22 cellular contexts compared by ENCODE assay signal in genomic region chr12:50104614-50105366, GRCh38. TPM values are rescaled to one million over a fixed set of nuclear protein-coding genes. Genes with fewer than 3 reads are reported as not detected.
DNase-seq lines count a peak whose midpoint lies in the region; ATAC-seq and TF ChIP-seq lines count a peak whose summit lies in the region.
"Had no signal": no experiment of that assay in that cellular context is flagged by ENCODE, and none has a peak within 500 bp of the region (broad histone marks: within the 10 kb centered on the region; RNA-seq: fewer than 3 reads in every experiment).

No MANE protein-coding gene starts in this region.

- TF ChIP-seq POLR2A in breast epithelium (IDR thresholded peaks at IDR 0.05) (no peak), testis (IDR thresholded peaks at IDR 0.05) (no peak), esophagus squamous epithelium (IDR thresholded peaks at IDR 0.05) (no peak)

- intact Hi-C loops in breast epithelium (cut with DNase I; ENCODE audit: low total_unique reads) (no loop called here), mammary epithelial cell (cut with micrococcal nuclease) (no loop called here), testis (cut with DNase I; ENCODE audit: low total_unique reads) (loop anchor here (10.0 kb wide), 1 partner anchor 70 kb away; no protein-coding TSS in a partner anchor), esophagus squamous epithelium (cut with DNase I) (no loop called here)
- intact Hi-C loops in activated CD4-positive, alpha-beta T cell treated with anti-CD3 and anti-CD28 coated beads for 36 hours (cut with DNase I, micrococcal nuclease): no loop called here

- H4K20me1 ChIP-seq in mammary epithelial cell (ENCODE audit: insufficient read depth, low read length) (no peaks in the 10 kb centered on the region), osteoblast (ENCODE audit: insufficient read depth, low read length) (no peaks in the 10 kb centered on the region), Karpas-422 (ENCODE audit: insufficient read depth, low read depth, low read length) (no peaks in the 10 kb centered on the region)

- 62% methylated on average over 3 of the region's 11 CpGs for WGBS in mammary epithelial cell (ENCODE audit: low coverage, missing lambda C conversion rate)
- 84 to 90% methylated on average over 10 to 11 of the region's 11 CpGs for WGBS in testis, 2 donors
- 59 to 87% methylated on average over 4 to 7 of the region's 11 CpGs for WGBS in esophagus squamous epithelium, 2 donors

- H3K4me1 Mint-ChIP-seq in activated CD4-positive, alpha-beta T cell treated with anti-CD3 and anti-CD28 coated beads for 36 hours: no peaks in the 10 kb centered on the region

- H3K27ac Mint-ChIP-seq in activated CD4-positive, alpha-beta T cell treated with anti-CD3 and anti-CD28 coated beads for 36 hours: no peak overlapping the region
- H3K27ac Mint-ChIP-seq: activated naive CD8-positive, alpha-beta T cell treated with anti-CD3 and anti-CD28 coated beads, Interleukin-2, amount 10 ng/mL, durations not matched to agents 7 days and 5 days; endodermal cell had no signal

- H3K36me3 Mint-ChIP-seq in activated CD4-positive, alpha-beta T cell treated with anti-CD3 and anti-CD28 coated beads for 36 hours (ENCODE audit: low read depth): peaks cover 13% of the 10 kb centered on the region

- in situ Hi-C loops in mammary epithelial cell (cut with MboI; ENCODE audit: low sequenced_read_pairs in 2 of 2): no loop called here

- BruUV-seq in mammary epithelial cell (replicated peaks; lab: Mats Ljungman, UMichigan): no TSS peak

- no peaks in the 10 kb centered on the region for H3K9me2 ChIP-seq in Karpas-422 (replicated peaks; ENCODE audit: insufficient read depth, low read length)

- peak overlapping the region in 1 of 3 donors; percentile 3 for H3K4me3 ChIP-seq in breast epithelium
- no peak overlapping the region for H3K4me3 ChIP-seq in mammary epithelial cell (replicated peaks in 1 of 3; ENCODE audit: insufficient read depth in 1 of 3, low read depth in 2 of 3, low read length in 3 of 3)
- no peak overlapping the region for H3K4me3 ChIP-seq in osteoblast (ENCODE audit: insufficient read depth, low read length)
- no peak overlapping the region for H3K4me3 ChIP-seq in testis
- no peak overlapping the region for H3K4me3 ChIP-seq in Karpas-422 (ENCODE audit: low read length)
- H3K4me3 ChIP-seq in esophagus squamous epithelium: no peak overlapping the region
- H3K4me3 ChIP-seq: BLaER1, cardiac muscle cell, GM12878, transverse colon had no signal

- DNase-seq in breast epithelium (ENCODE audit: low spot score in 2 of 2) (no peak), mammary epithelial cell (no peak), kidney tubule cell (ENCODE audit: low spot score) (peak; percentile 38), osteoblast (ENCODE audit: insufficient read length, low spot score, missing footprints) (peak; percentile 47), testis (peak; percentile 54), Karpas-422 (no peak), esophagus squamous epithelium (lab: John Stamatoyannopoulos, UW) (no peak)
- no peak for DNase-seq in activated CD4-positive, alpha-beta T cell treated with anti-CD3 and anti-CD28 coated beads for 36 hours
- DNase-seq: activated naive CD8-positive, alpha-beta T cell treated with anti-CD3 and anti-CD28 coated beads, Interleukin-2, amount 10 ng/mL, durations not matched to agents 7 days and 5 days; endodermal cell; MM.1S; NCI-H187 treated with DMSO at 0.1 percent for 48 hours; NCI-H446; NK-92 treated with Interleukin-12 subunit alpha and Interleukin-12 subunit beta, amount 100 ng/mL, for 24 hours; stimulated activated CD4-positive, alpha-beta T cell treated with anti-CD3 and anti-CD28 coated beads, Interleukin-4, amount 100 ng/mL, for 4 hours; stimulated activated CD8-positive, alpha-beta memory T cell treated with anti-CD3 and anti-CD28 coated beads, Interleukin-4, amount 100 ng/mL, for 48 hours; transverse colon had no signal

- H3K27ac ChIP-seq in breast epithelium (peak overlapping the region; percentile 20 to 64), mammary epithelial cell (ENCODE audit: insufficient read depth, low read depth, low read length) (no peak overlapping the region), osteoblast (ENCODE audit: low read depth, low read length) (no peak overlapping the region), testis (no peak overlapping the region), Karpas-422 (ENCODE audit: low read length) (no peak overlapping the region), esophagus squamous epithelium (no peak overlapping the region)
- H3K27ac ChIP-seq: transverse colon, WERI-Rb-1 had no signal

- CTCF ChIA-PET in mammary epithelial cell (lab: Charles Lee; ENCODE audit: low non-redundant PET): interaction anchor here (0.6 kb wide), 1 partner anchor 17 kb away, joined by 4 read pairs; no protein-coding TSS in a partner anchor
- CTCF ChIA-PET in activated CD4-positive, alpha-beta T cell treated with anti-CD3 and anti-CD28 coated beads for 36 hours (lab: Charles Lee): interaction anchor here (1.7 to 8.9 kb wide), 2 partner anchors 17 to 20 kb away, joined by 5 to 146 read pairs; partner anchors contain the start of gene SMARCD1

- no peak overlapping the region for H3K4me3 Mint-ChIP-seq in activated CD4-positive, alpha-beta T cell treated with anti-CD3 and anti-CD28 coated beads for 36 hours
- H3K4me3 Mint-ChIP-seq: activated naive CD8-positive, alpha-beta T cell treated with anti-CD3 and anti-CD28 coated beads, Interleukin-2, amount 10 ng/mL, durations not matched to agents 7 days and 5 days; endodermal cell had no signal

- H2AFZ ChIP-seq in mammary epithelial cell (ENCODE audit: low read depth, low read length) (no peak overlapping the region), osteoblast (ENCODE audit: low read length) (no peak overlapping the region), Karpas-422 (ENCODE audit: low read length) (no peak overlapping the region)

- H3K36me3 ChIP-seq in breast epithelium: no peaks in the 10 kb centered on the region
- peaks cover 10% of the 10 kb centered on the region for H3K36me3 ChIP-seq in mammary epithelial cell (ENCODE audit: insufficient read depth, low read length)
- peaks cover 4% of the 10 kb centered on the region for H3K36me3 ChIP-seq in osteoblast (ENCODE audit: insufficient read depth, low read length)
- no peaks in the 10 kb centered on the region for H3K36me3 ChIP-seq in testis (ENCODE audit: low read depth, missing control alignments)
- peaks cover 8% of the 10 kb centered on the region; the same call in 1 of the 2 replicates for H3K36me3 ChIP-seq in Karpas-422 (ENCODE audit: insufficient read depth, low read length)
- peaks cover 0 to 19% (median 0%) of the 10 kb centered on the region in 3 donors for H3K36me3 ChIP-seq in esophagus squamous epithelium
- H3K36me3 ChIP-seq: transverse colon had no signal

- H3K79me2 ChIP-seq in mammary epithelial cell (ENCODE audit: insufficient read depth, low read length) (no peaks in the 10 kb centered on the region), osteoblast (ENCODE audit: insufficient read depth, low read length) (no peaks in the 10 kb centered on the region), Karpas-422 (ENCODE audit: low read length) (no peaks in the 10 kb centered on the region)

- no peaks in the 10 kb centered on the region for H3K9me3 Mint-ChIP-seq in activated CD4-positive, alpha-beta T cell treated with anti-CD3 and anti-CD28 coated beads for 36 hours (ENCODE audit: low read depth)
- H3K9me3 Mint-ChIP-seq: activated naive CD8-positive, alpha-beta T cell treated with anti-CD3 and anti-CD28 coated beads, Interleukin-2, amount 10 ng/mL, durations not matched to agents 7 days and 5 days; endodermal cell had no signal

- dilution Hi-C loops in mammary epithelial cell (cut with HindIII; ENCODE audit: low sequenced_read_pairs): loop anchor here (5.0 kb wide), 1 partner anchor 37 kb away; no protein-coding TSS in a partner anchor

- POLR2A ChIA-PET in activated CD4-positive, alpha-beta T cell treated with anti-CD3 and anti-CD28 coated beads for 36 hours (lab: Charles Lee): no interaction called here

- H3K4me1 ChIP-seq in breast epithelium (peaks cover 0 to 11% of the 10 kb centered on the region in 2 donors), mammary epithelial cell (ENCODE audit: insufficient read depth, low read length) (peaks cover 12% of the 10 kb centered on the region), osteoblast (ENCODE audit: insufficient read depth, low read length) (peaks cover 9% of the 10 kb centered on the region), testis (peaks cover 27% of the 10 kb centered on the region), Karpas-422 (ENCODE audit: low read length) (peaks cover 47% of the 10 kb centered on the region), esophagus squamous epithelium (peaks cover 16 to 34% (median 18%) of the 10 kb centered on the region in 3 donors)

- H3K9me3 ChIP-seq in breast epithelium: no peaks in the 10 kb centered on the region
- H3K9me3 ChIP-seq in mammary epithelial cell (replicated peaks; ENCODE audit: insufficient read depth, low read length): no peaks in the 10 kb centered on the region
- H3K9me3 ChIP-seq in osteoblast (ENCODE audit: low read depth, low read length): no peaks in the 10 kb centered on the region
- H3K9me3 ChIP-seq in testis: no peaks in the 10 kb centered on the region
- no peaks in the 10 kb centered on the region for H3K9me3 ChIP-seq in Karpas-422 (ENCODE audit: low read length)
- H3K9me3 ChIP-seq in esophagus squamous epithelium: no peaks in the 10 kb centered on the region
- H3K9me3 ChIP-seq: BLaER1, transverse colon had no signal

- no peaks in the 10 kb centered on the region for H3K27me3 Mint-ChIP-seq in activated CD4-positive, alpha-beta T cell treated with anti-CD3 and anti-CD28 coated beads for 36 hours
- H3K27me3 Mint-ChIP-seq: activated naive CD8-positive, alpha-beta T cell treated with anti-CD3 and anti-CD28 coated beads, Interleukin-2, amount 10 ng/mL, durations not matched to agents 7 days and 5 days had no signal

- H3K9ac ChIP-seq in mammary epithelial cell (ENCODE audit: insufficient read depth, low read length): no peak overlapping the region
- H3K9ac ChIP-seq in Karpas-422 (ENCODE audit: low read length): no peak overlapping the region
- H3K9ac ChIP-seq: BLaER1 had no signal

- H3K4me2 ChIP-seq in mammary epithelial cell (ENCODE audit: insufficient read depth, low read depth, low read length) (no peak overlapping the region), osteoblast (ENCODE audit: insufficient read depth, low read length) (no peak overlapping the region), Karpas-422 (ENCODE audit: low read depth, low read length, poor library complexity, severe bottlenecking) (no peak overlapping the region)

- TF ChIP-seq CTCF in breast epithelium (IDR thresholded peaks at IDR 0.05) (no peak), mammary epithelial cell (conservative IDR thresholded peaks at IDR 0.05 in 1 of 2, IDR thresholded peaks at IDR 0.05 in 1 of 2; ENCODE audit: extremely low read depth in 1 of 2, insufficient read depth in 1 of 2, low read depth in 1 of 2, low read length in 2 of 2) (no peak), osteoblast (IDR thresholded peaks at IDR 0.05; ENCODE audit: extremely low read depth, low read depth, low read length) (no peak), testis (IDR thresholded peaks at IDR 0.05) (no peak), esophagus squamous epithelium (IDR thresholded peaks at IDR 0.05) (no peak)

- H3K27me3 ChIP-seq in breast epithelium (no peaks in the 10 kb centered on the region), mammary epithelial cell (ENCODE audit: insufficient read depth, low read length) (no peaks in the 10 kb centered on the region), osteoblast (ENCODE audit: insufficient read depth, low read length) (no peaks in the 10 kb centered on the region), testis (no peaks in the 10 kb centered on the region), Karpas-422 (ENCODE audit: low read length) (no peaks in the 10 kb centered on the region), esophagus squamous epithelium (no peaks in the 10 kb centered on the region)
- H3K27me3 ChIP-seq: BLaER1, cardiac muscle cell, transverse colon had no signal

- ATAC-seq in activated CD4-positive, alpha-beta T cell treated with anti-CD3 and anti-CD28 coated beads for 36 hours: no peak
- ATAC-seq: GM12878 had no signal

RNA-seq across cellular contexts. Expression of gene GPD1, which starts 1.0 kb away (rescaled TPM):
- total RNA-seq in breast epithelium (1,000 to 10,000 TPM in 1 of 3 donors, 100 to 1,000 TPM in 2; 235 to 4,731 (median 280) TPM), mammary epithelial cell (1 to 10 TPM in 1 of 2 donors, under 1 TPM in 1; 0.73 to 1.2 TPM), osteoblast (under 0.01 TPM in 1 of 2 replicates, not detected in the other), testis (1 to 10 TPM; 2.1 to 2.4 TPM), esophagus squamous epithelium (under 1 TPM in 3 of 4 donors, not detected in 1; 0.38 to 0.53 (median 0.44) TPM)
- polyA plus RNA-seq in mammary epithelial cell (0.40 TPM), testis (ENCODE audit: insufficient read depth, low read depth, low replicate concordance) (3.1 TPM)
- polyA minus RNA-seq in mammary epithelial cell: not detected
- 1.0 and 1.1 TPM in 2 replicates for total RNA-seq in Karpas-422 (2014; rRNA removed; shearing (Covaris generic); ENCODE audit: low replicate concordance)
- total RNA-seq in activated CD4-positive, alpha-beta T cell treated with anti-CD3 and anti-CD28 coated beads for 36 hours: under 1 TPM; 0.25 to 0.37 TPM

RNA-seq across cellular contexts. Expression of gene COX14, which starts 7.2 kb away (rescaled TPM):
- 100 to 1,000 TPM in 1 of 3 donors, 10 to 100 TPM in 2; 66.7 to 139 (median 95.4) TPM for total RNA-seq in breast epithelium
- 10 to 100 TPM; 38.5 to 51.3 TPM for total RNA-seq in mammary epithelial cell
- polyA plus RNA-seq in mammary epithelial cell: 92.3 TPM
- polyA minus RNA-seq in mammary epithelial cell: 20.8 TPM
- total RNA-seq in osteoblast: 29.0 and 29.8 TPM in 2 replicates
- total RNA-seq in testis: 10 to 100 TPM; 38.7 to 54.9 TPM
- polyA plus RNA-seq in testis (ENCODE audit: insufficient read depth, low read depth, low replicate concordance): 50.2 TPM
- total RNA-seq in Karpas-422 (2014; rRNA removed; shearing (Covaris generic); ENCODE audit: low replicate concordance): 59.9 and 99.8 TPM in 2 replicates
- 10 to 100 TPM; 26.8 to 44.2 TPM for total RNA-seq in activated CD4-positive, alpha-beta T cell treated with anti-CD3 and anti-CD28 coated beads for 36 hours
- total RNA-seq in esophagus squamous epithelium: 10 to 100 TPM; 32.1 to 68.7 (median 53.5) TPM

RNA-seq across cellular contexts. Expression of gene SMARCD1, which starts 19.6 kb away (rescaled TPM):
- total RNA-seq in breast epithelium: 10 to 100 TPM; 50.6 to 56.7 (median 51.5) TPM
- 100 to 1,000 TPM; 106 to 107 TPM for total RNA-seq in mammary epithelial cell
- 70.9 TPM for polyA plus RNA-seq in mammary epithelial cell
- polyA minus RNA-seq in mammary epithelial cell: 134 TPM
- 50.3 and 53.0 TPM in 2 replicates for total RNA-seq in osteoblast
- 10 to 100 TPM; 87.6 to 99.0 TPM for total RNA-seq in testis
- polyA plus RNA-seq in testis (ENCODE audit: insufficient read depth, low read depth, low replicate concordance): 67.3 TPM
- 124 and 168 TPM in 2 replicates for total RNA-seq in Karpas-422 (2014; rRNA removed; shearing (Covaris generic); ENCODE audit: low replicate concordance)
- 10 to 100 TPM; 51.8 to 76.6 TPM for total RNA-seq in activated CD4-positive, alpha-beta T cell treated with anti-CD3 and anti-CD28 coated beads for 36 hours
- 10 to 100 TPM; 34.5 to 67.8 (median 46.5) TPM for total RNA-seq in esophagus squamous epithelium

RNA-seq across cellular contexts. Expression of gene ASIC1, which starts 47.4 kb away (rescaled TPM):
- total RNA-seq in breast epithelium (under 1 TPM; 0.80 to 0.98 (median 0.88) TPM), mammary epithelial cell (10 to 100 TPM in 1 of 2 donors, 1 to 10 TPM in 1; 3.0 to 10.5 TPM), osteoblast (0.72 and 0.88 TPM in 2 replicates), testis (1 to 10 TPM; 1.9 to 3.5 TPM), esophagus squamous epithelium (1 to 10 TPM; 1.5 to 5.7 (median 2.6) TPM)
- polyA plus RNA-seq in mammary epithelial cell (6.4 TPM), testis (ENCODE audit: insufficient read depth, low read depth, low replicate concordance) (2.7 TPM)
- 4.3 TPM for polyA minus RNA-seq in mammary epithelial cell
- 17.9 and 26.7 TPM in 2 replicates for total RNA-seq in Karpas-422 (2014; rRNA removed; shearing (Covaris generic); ENCODE audit: low replicate concordance)
- total RNA-seq in activated CD4-positive, alpha-beta T cell treated with anti-CD3 and anti-CD28 coated beads for 36 hours: 1 to 10 TPM; 7.3 to 8.0 TPM
- total RNA-seq: lung microvascular endothelial cell had no signal

Comparison
In these comparisons a context has a peak if more than half of its experiments do, and no peak if none do; other contexts are left out.
1. H3K27ac ChIP-seq: peak in breast epithelium (2 of 2); none in mammary epithelial cell (single experiment), osteoblast (single experiment), testis (0 of 2), Karpas-422 (single experiment) and esophagus squamous epithelium (0 of 4).
2. RNA of gene GPD1, which starts 1.0 kb away (total RNA-seq): 235 to 4,731 TPM in breast epithelium; 2.1 to 2.4 TPM in testis, 0.73 to 1.2 TPM in mammary epithelial cell, 1.0 to 1.1 TPM in Karpas-422, 0.38 to 0.53 TPM in esophagus squamous epithelium, 0.25 to 0.37 TPM in activated CD4-positive, alpha-beta T cell treated with anti-CD3 and anti-CD28 coated beads for 36 hours and under 0.01 TPM in osteoblast; every median in the first group is over 10 times any median in the second.
3. DNase-seq: peak in kidney tubule cell (single experiment), osteoblast (single experiment) and testis (single experiment); none in breast epithelium (0 of 2), mammary epithelial cell (single experiment), Karpas-422 (single experiment), activated CD4-positive, alpha-beta T cell treated with anti-CD3 and anti-CD28 coated beads for 36 hours (single experiment) and esophagus squamous epithelium (single experiment).